ENCODE assay signal across 8 cellular contexts in genomic region chr9:35605336-35606137, GRCh38. TPM values are rescaled to one million over a fixed set of nuclear protein-coding genes. Genes with fewer than 3 reads are reported as not detected.
DNase-seq lines count a peak whose midpoint lies in the region; ATAC-seq and TF ChIP-seq lines count a peak whose summit lies in the region.

No MANE protein-coding gene starts in this region.

- peak overlapping the region; percentile 82 for H3K4me3 Mint-ChIP-seq in activated T-cell treated with anti-CD3 and anti-CD28 coated beads, Interleukin-2, amount 50 U/mL, for 24 hours

- peaks cover 40% of the 10 kb centered on the region for H3K36me3 Mint-ChIP-seq in activated T-cell treated with anti-CD3 and anti-CD28 coated beads, Interleukin-2, amount 50 U/mL, for 24 hours (ENCODE audit: low read depth)

- DNase-seq in GM03348 (ENCODE audit: low spot score) (peak; percentile 28), HuH-7 (ENCODE audit: low spot score) (peak; percentile 66), ovary (peak in 4 of 5 donors; percentile 34 to 67 (median 61)), SKM-1 (lab: John Stamatoyannopoulos, UW; ENCODE audit: unreplicated experiment) (no peak), NCI-H1436 (lab: John Stamatoyannopoulos, UW) (no peak)
- peak; percentile 58 for DNase-seq in activated T-cell treated with anti-CD3 and anti-CD28 coated beads, Interleukin-2, amount 50 U/mL, for 24 hours

- TF ChIP-seq CTCF in gastroesophageal sphincter (IDR thresholded peaks at IDR 0.05) = no peak
- no peak for TF ChIP-seq CTCF in ovary (IDR thresholded peaks at IDR 0.05)

- WGBS in gastroesophageal sphincter (ENCODE audit: low coverage in 1 of 2), 2 donors = 0% methylated on average over 1 to 3 of the region's 80 CpGs
- 0 to 1% (median 1%) methylated on average over 37 to 80 of the region's 80 CpGs for WGBS in ovary, 3 donors

- peaks cover 38% of the 10 kb centered on the region for H3K4me1 Mint-ChIP-seq in activated T-cell treated with anti-CD3 and anti-CD28 coated beads, Interleukin-2, amount 50 U/mL, for 24 hours (ENCODE audit: low read depth)

- TF ChIP-seq POLR2A in gastroesophageal sphincter (IDR thresholded peaks at IDR 0.05) (peak in 1 of 2 donors; percentile 13), ovary (IDR thresholded peaks at IDR 0.05) (no peak)

- no peaks in the 10 kb centered on the region for H3K9me3 ChIP-seq in gastroesophageal sphincter
- no peaks in the 10 kb centered on the region for H3K9me3 ChIP-seq in ovary

- peak overlapping the region; percentile 72 to 97 (median 90) for H3K27ac ChIP-seq in gastroesophageal sphincter
- H3K27ac ChIP-seq in ovary = peak overlapping the region; percentile 81 to 97

- intact Hi-C loops in ovary (cut with DNase I) = loop anchor here in 2 of 4 donors (2.0 to 5.0 kb wide), 2 partner anchors 41 to 42 kb away; no protein-coding TSS in a partner anchor

- H3K27me3 ChIP-seq in gastroesophageal sphincter (no peaks in the 10 kb centered on the region), ovary (no peaks in the 10 kb centered on the region)

- peak overlapping the region; percentile 75 for H3K27ac Mint-ChIP-seq in activated T-cell treated with anti-CD3 and anti-CD28 coated beads, Interleukin-2, amount 50 U/mL, for 24 hours

- H3K4me3 ChIP-seq in gastroesophageal sphincter (peak overlapping the region; percentile 64 to 92), ovary (peak overlapping the region; percentile 75)

- no peaks in the 10 kb centered on the region for H3K9me3 Mint-ChIP-seq in activated T-cell treated with anti-CD3 and anti-CD28 coated beads, Interleukin-2, amount 50 U/mL, for 24 hours

- peaks cover 0 to 34% of the 10 kb centered on the region in 2 donors for H3K36me3 ChIP-seq in gastroesophageal sphincter
- H3K36me3 ChIP-seq in ovary = no peaks in the 10 kb centered on the region

- no peaks in the 10 kb centered on the region for H3K27me3 Mint-ChIP-seq in activated T-cell treated with anti-CD3 and anti-CD28 coated beads, Interleukin-2, amount 50 U/mL, for 24 hours

- H3K4me1 ChIP-seq in gastroesophageal sphincter (peaks cover 0 to 42% (median 17%) of the 10 kb centered on the region in 3 donors), ovary (ENCODE audit: insufficient read depth) (peaks cover 8% of the 10 kb centered on the region)

- TF ChIP-seq EP300 in gastroesophageal sphincter (IDR thresholded peaks at IDR 0.05) (no peak), ovary (IDR thresholded peaks at IDR 0.05) (no peak)

- ATAC-seq in GM21526 (IDR thresholded peaks at IDR 0.05; ENCODE audit: low FRiP score, unreplicated experiment) (peak; percentile 10), gastroesophageal sphincter (peak; percentile 6)

RNA-seq across cellular contexts. Expression of gene TESK1, which starts 0.5 kb away (rescaled TPM):
- total RNA-seq in gastroesophageal sphincter (10 to 100 TPM; 38.2 to 77.1 (median 40.2) TPM), ovary (10 to 100 TPM; 13.2 to 51.1 (median 36.6) TPM)
- polyA plus RNA-seq in ovary = 10 to 100 TPM; 20.5 to 29.6 TPM

RNA-seq across cellular contexts. Expression of gene CD72, which starts 12.7 kb away (rescaled TPM):
- total RNA-seq in gastroesophageal sphincter = 1 to 10 TPM; 1.0 to 2.0 (median 1.5) TPM
- 1 to 10 TPM in 5 of 7 donors, under 1 TPM in 2; 0.28 to 4.1 (median 1.2) TPM for total RNA-seq in ovary
- polyA plus RNA-seq in ovary = 1 to 10 TPM in 1 of 2 donors, under 1 TPM in 1; 0.98 to 3.8 TPM

RNA-seq across cellular contexts. Expression of gene SIT1, which starts 45.2 kb away (rescaled TPM):
- 1 to 10 TPM in 3 of 4 donors, not detected in 1; 1.2 to 1.6 (median 1.6) TPM for total RNA-seq in gastroesophageal sphincter
- under 1 TPM in 4 of 7 donors, not detected in 3; 0.20 to 0.72 (median 0.56) TPM for total RNA-seq in ovary
- polyA plus RNA-seq in ovary = under 1 TPM; 0.29 to 0.82 TPM

RNA-seq across cellular contexts. Expression of gene RMRP, which starts 52.3 kb away (rescaled TPM):
- 1,000 to 10,000 TPM; 1,650 to 4,855 (median 3,807) TPM for total RNA-seq in gastroesophageal sphincter
- over 10,000 TPM in 5 of 7 donors, 1,000 to 10,000 TPM in 2; 3,031 to 27,726 (median 15,130) TPM for total RNA-seq in ovary
- 100 to 1,000 TPM in 1 of 2 donors, not detected in 1; 126 TPM for polyA plus RNA-seq in ovary

RNA-seq across cellular contexts. Expression of gene CCDC107, which starts 52.6 kb away (rescaled TPM):
- total RNA-seq in gastroesophageal sphincter (10 to 100 TPM; 61.9 to 94.2 (median 87.0) TPM), ovary (10 to 100 TPM; 14.6 to 29.8 (median 19.1) TPM)
- 10 to 100 TPM; 15.0 to 17.8 TPM for polyA plus RNA-seq in ovary

Comparison
In these comparisons a context has a peak if more than half of its experiments do, and no peak if none do; other contexts are left out.
1. DNase-seq: peak in GM03348 (single experiment), HuH-7 (single experiment), activated T-cell treated with anti-CD3 and anti-CD28 coated beads, Interleukin-2, amount 50 U/mL, for 24 hours (single experiment) and ovary (4 of 5); none in SKM-1 (single experiment) and NCI-H1436 (single experiment).